In the genomic region with DNA sequence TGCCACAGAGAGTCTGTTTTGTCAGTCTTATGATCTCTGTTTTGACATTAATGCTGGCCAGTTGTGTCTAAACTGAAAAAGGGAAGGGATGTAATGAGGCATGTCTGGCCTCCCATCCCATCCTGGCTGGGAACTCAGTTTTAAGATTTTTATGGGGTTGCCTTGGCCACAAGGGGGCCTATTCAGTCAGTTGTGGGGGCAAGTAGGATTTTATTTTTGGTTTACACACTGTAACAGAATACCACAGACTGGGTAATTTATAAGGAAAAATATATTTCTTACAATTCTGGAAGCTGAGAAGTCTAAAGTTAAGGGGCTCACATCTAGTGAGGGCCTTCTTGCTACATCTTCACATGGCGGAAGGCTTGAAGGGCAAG, we compare ENCODE assay signal across 1 cellular context.
TF ChIP-seq lines count a peak whose summit lies in the region.

No MANE protein-coding gene starts in this region.

TF ChIP-seq in HepG2, 621 proteins besides CTCF, POLR2A, EP300 and RAD21 (continued from another document):
- TF ChIP-seq ZNF557 (CRISPR knock-in tag; IDR thresholded peaks at IDR 0.05) (no peak), ZFP36L2 (CRISPR knock-in tag; IDR thresholded peaks at IDR 0.05) (no peak), MAFF (IDR thresholded peaks at IDR 0.05; ENCODE audit: low read depth, low read length) (no peak), HDAC6 (IDR thresholded peaks at IDR 0.05; ENCODE audit: low read depth, low read length) (no peak), ZNF652 (CRISPR knock-in tag; IDR thresholded peaks at IDR 0.05; ENCODE audit: borderline replicate concordance, low read depth) (no peak), ZNF616 (CRISPR knock-in tag; IDR thresholded peaks at IDR 0.05; ENCODE audit: low read depth) (no peak), ELF1 (CRISPR knock-in tag; IDR thresholded peaks at IDR 0.05) (no peak), ATF1 (CRISPR knock-in tag; IDR thresholded peaks at IDR 0.05) (no peak), NFRKB (IDR thresholded peaks at IDR 0.05) (no peak), ZNF18 (CRISPR knock-in tag; IDR thresholded peaks at IDR 0.05; ENCODE audit: insufficient replicate concordance) (no peak), NPAS2 (CRISPR knock-in tag; IDR thresholded peaks at IDR 0.05; ENCODE audit: borderline replicate concordance) (no peak), RORA (CRISPR knock-in tag; IDR thresholded peaks at IDR 0.05) (no peak)
- TF ChIP-seq, protein P1, sequence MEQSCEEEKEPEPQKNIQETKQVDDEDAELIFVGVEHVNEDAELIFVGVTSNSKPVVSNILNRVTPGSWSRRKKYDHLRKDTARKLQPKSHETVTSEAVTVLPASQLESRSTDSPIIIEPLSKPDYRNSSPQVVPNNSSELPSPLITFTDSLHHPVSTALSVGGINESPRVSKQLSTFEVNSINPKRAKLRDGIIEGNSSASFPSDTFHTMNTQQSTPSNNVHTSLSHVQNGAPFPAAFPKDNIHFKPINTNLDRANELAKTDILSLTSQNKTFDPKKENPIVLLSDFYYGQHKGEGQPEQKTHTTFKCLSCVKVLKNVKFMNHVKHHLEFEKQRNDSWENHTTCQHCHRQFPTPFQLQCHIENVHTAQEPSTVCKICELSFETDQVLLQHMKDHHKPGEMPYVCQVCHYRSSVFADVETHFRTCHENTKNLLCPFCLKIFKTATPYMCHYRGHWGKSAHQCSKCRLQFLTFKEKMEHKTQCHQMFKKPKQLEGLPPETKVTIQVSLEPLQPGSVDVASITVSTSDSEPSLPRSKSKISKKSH (CRISPR knock-in tag; IDR thresholded peaks at IDR 0.05; ENCODE audit: borderline replicate concordance), result no peak
- TF ChIP-seq, protein P2, sequence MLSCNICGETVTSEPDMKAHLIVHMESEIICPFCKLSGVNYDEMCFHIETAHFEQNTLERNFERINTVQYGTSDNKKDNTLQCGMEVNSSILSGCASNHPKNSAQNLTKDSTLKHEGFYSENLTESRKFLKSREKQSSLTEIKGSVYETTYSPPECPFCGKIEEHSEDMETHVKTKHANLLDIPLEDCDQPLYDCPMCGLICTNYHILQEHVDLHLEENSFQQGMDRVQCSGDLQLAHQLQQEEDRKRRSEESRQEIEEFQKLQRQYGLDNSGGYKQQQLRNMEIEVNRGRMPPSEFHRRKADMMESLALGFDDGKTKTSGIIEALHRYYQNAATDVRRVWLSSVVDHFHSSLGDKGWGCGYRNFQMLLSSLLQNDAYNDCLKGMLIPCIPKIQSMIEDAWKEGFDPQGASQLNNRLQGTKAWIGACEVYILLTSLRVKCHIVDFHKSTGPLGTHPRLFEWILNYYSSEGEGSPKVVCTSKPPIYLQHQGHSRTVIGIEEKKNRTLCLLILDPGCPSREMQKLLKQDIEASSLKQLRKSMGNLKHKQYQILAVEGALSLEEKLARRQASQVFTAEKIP (CRISPR knock-in tag; IDR thresholded peaks at IDR 0.05; ENCODE audit: borderline replicate concordance), result no peak
- TF ChIP-seq, protein P3, sequence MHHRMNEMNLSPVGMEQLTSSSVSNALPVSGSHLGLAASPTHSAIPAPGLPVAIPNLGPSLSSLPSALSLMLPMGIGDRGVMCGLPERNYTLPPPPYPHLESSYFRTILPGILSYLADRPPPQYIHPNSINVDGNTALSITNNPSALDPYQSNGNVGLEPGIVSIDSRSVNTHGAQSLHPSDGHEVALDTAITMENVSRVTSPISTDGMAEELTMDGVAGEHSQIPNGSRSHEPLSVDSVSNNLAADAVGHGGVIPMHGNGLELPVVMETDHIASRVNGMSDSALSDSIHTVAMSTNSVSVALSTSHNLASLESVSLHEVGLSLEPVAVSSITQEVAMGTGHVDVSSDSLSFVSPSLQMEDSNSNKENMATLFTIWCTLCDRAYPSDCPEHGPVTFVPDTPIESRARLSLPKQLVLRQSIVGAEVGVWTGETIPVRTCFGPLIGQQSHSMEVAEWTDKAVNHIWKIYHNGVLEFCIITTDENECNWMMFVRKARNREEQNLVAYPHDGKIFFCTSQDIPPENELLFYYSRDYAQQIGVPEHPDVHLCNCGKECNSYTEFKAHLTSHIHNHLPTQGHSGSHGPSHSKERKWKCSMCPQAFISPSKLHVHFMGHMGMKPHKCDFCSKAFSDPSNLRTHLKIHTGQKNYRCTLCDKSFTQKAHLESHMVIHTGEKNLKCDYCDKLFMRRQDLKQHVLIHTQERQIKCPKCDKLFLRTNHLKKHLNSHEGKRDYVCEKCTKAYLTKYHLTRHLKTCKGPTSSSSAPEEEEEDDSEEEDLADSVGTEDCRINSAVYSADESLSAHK (CRISPR knock-in tag; IDR thresholded peaks at IDR 0.05; ENCODE audit: borderline replicate concordance), result no peak
TF ChIP-seq in HepG2: peak in this region for 0.
